Comparison of ENCODE assay signal across 35 cellular contexts in genomic region chr14:67646136-67646535, GRCh38. TPM values are rescaled to one million over a fixed set of nuclear protein-coding genes. Genes with fewer than 3 reads are reported as not detected.
"Had no signal": no experiment of that assay in that cellular context is flagged by ENCODE, and none has a peak within 500 bp of the region (broad histone marks: within the 10 kb centered on the region; RNA-seq: fewer than 3 reads in every experiment).

No MANE protein-coding gene starts in this region.

- H3K4me1 ChIP-seq: left lung, lower lobe of right lung, suprapubic skin, transverse colon had no signal

- H3K4me3 ChIP-seq: coronary artery, dorsolateral prefrontal cortex, left lung, lower lobe of right lung, suprapubic skin, transverse colon had no signal

- DNase-seq: activated CD4-positive, alpha-beta memory T cell treated with anti-CD3 and anti-CD28 coated beads for 36 hours; activated CD4-positive, alpha-beta T cell treated with anti-CD3 and anti-CD28 coated beads, Interleukin-2, amount 10 ng/mL, durations not matched to agents 24 days and 14 days; activated CD4-positive, CD25-positive, alpha-beta regulatory T cell treated with anti-CD3 and anti-CD28 coated beads, Interleukin-2, amount 50 U/mL, for 72 hours; activated CD8-positive, alpha-beta memory T cell treated with anti-CD3 and anti-CD28 coated beads, Interleukin-2, amount 50 U/mL, for 48 hours; activated gamma-delta T cell; activated naive CD4-positive, alpha-beta T cell treated with anti-CD3 and anti-CD28 coated beads, Interleukin-2, amount 10 ng/mL, durations not matched to agents 7 days and 5 days; activated T-cell treated with anti-CD3 and anti-CD28 coated beads, Interleukin-2, amount 50 U/mL, for 24 hours; amniotic stem cell; brain microvascular endothelial cell; dorsolateral prefrontal cortex; effector memory CD4-positive, alpha-beta T cell; erythroblast; head of caudate nucleus; hippocampal formation; left lung; lower lobe of right lung; mesenchymal stem cell; stimulated activated CD4-positive, alpha-beta T cell treated with anti-CD3 and anti-CD28 coated beads, Interleukin-15, amount 100 ng/mL, for 24 hours; stimulated activated CD4-positive, alpha-beta T cell treated with anti-CD3 and anti-CD28 coated beads, Interleukin-2, amount 100 ng/mL, for 24 hours; stimulated activated naive CD4-positive, alpha-beta T cell; SW 1271; T1000; transverse colon; WERI-Rb-1 had no signal

- H3K9me3 ChIP-seq: left lung, lower lobe of right lung, neutrophil, suprapubic skin, transverse colon had no signal

- FAIRE-seq: astrocyte, keratinocyte had no signal

- H3K27ac Mint-ChIP-seq: activated CD4-positive, alpha-beta memory T cell treated with anti-CD3 and anti-CD28 coated beads for 36 hours; activated CD4-positive, alpha-beta T cell treated with anti-CD3 and anti-CD28 coated beads, Interleukin-2, amount 10 ng/mL, durations not matched to agents 24 days and 14 days; activated naive CD4-positive, alpha-beta T cell treated with anti-CD3 and anti-CD28 coated beads, Interleukin-2, amount 10 ng/mL, durations not matched to agents 7 days and 5 days; activated T-cell treated with anti-CD3 and anti-CD28 coated beads, Interleukin-2, amount 50 U/mL, for 24 hours; natural killer cell treated with Interleukin-12 subunit alpha and Interleukin-12 subunit beta and Interleukin-15 and Interleukin-18, amount 100 ng/mL, for 72 hours; progenitor cell of endocrine pancreas; T-helper 1 cell treated with Interleukin-12 subunit alpha and Interleukin-12 subunit beta and Interleukin-4 antibody, amounts not matched to agents 30 μg/mL and 1 μg/mL, for 36 hours had no signal

- H3K4me3 Mint-ChIP-seq: activated CD4-positive, alpha-beta memory T cell treated with anti-CD3 and anti-CD28 coated beads for 36 hours; activated CD4-positive, alpha-beta T cell treated with anti-CD3 and anti-CD28 coated beads, Interleukin-2, amount 10 ng/mL, durations not matched to agents 24 days and 14 days; activated naive CD4-positive, alpha-beta T cell treated with anti-CD3 and anti-CD28 coated beads, Interleukin-2, amount 10 ng/mL, durations not matched to agents 7 days and 5 days; activated T-cell treated with anti-CD3 and anti-CD28 coated beads, Interleukin-2, amount 50 U/mL, for 24 hours; natural killer cell treated with Interleukin-12 subunit alpha and Interleukin-12 subunit beta and Interleukin-15 and Interleukin-18, amount 100 ng/mL, for 72 hours; T-helper 1 cell treated with Interleukin-12 subunit alpha and Interleukin-12 subunit beta and Interleukin-4 antibody, amounts not matched to agents 30 μg/mL and 1 μg/mL, for 36 hours had no signal

- ATAC-seq: left lung; lower lobe of right lung; natural killer cell treated with Interleukin-12 subunit alpha and Interleukin-12 subunit beta and Interleukin-15 and Interleukin-18, amount 100 ng/mL, for 72 hours had no signal

- H3K9me3 Mint-ChIP-seq: activated CD4-positive, alpha-beta memory T cell treated with anti-CD3 and anti-CD28 coated beads for 36 hours; activated CD4-positive, alpha-beta T cell treated with anti-CD3 and anti-CD28 coated beads, Interleukin-2, amount 10 ng/mL, durations not matched to agents 24 days and 14 days; activated naive CD4-positive, alpha-beta T cell treated with anti-CD3 and anti-CD28 coated beads, Interleukin-2, amount 10 ng/mL, durations not matched to agents 7 days and 5 days; activated T-cell treated with anti-CD3 and anti-CD28 coated beads, Interleukin-2, amount 50 U/mL, for 24 hours; natural killer cell treated with Interleukin-12 subunit alpha and Interleukin-12 subunit beta and Interleukin-15 and Interleukin-18, amount 100 ng/mL, for 72 hours; T-helper 1 cell treated with Interleukin-12 subunit alpha and Interleukin-12 subunit beta and Interleukin-4 antibody, amounts not matched to agents 30 μg/mL and 1 μg/mL, for 36 hours had no signal

- H3K27ac ChIP-seq: brain microvascular endothelial cell, coronary artery, left lung, lower lobe of right lung, neutrophil, suprapubic skin, transverse colon, WERI-Rb-1 had no signal

- H3K27me3 ChIP-seq: brain microvascular endothelial cell, dorsolateral prefrontal cortex, left lung, neutrophil, suprapubic skin, transverse colon had no signal

- H3K27me3 Mint-ChIP-seq: activated CD4-positive, alpha-beta memory T cell treated with anti-CD3 and anti-CD28 coated beads for 36 hours; activated CD4-positive, alpha-beta T cell treated with anti-CD3 and anti-CD28 coated beads, Interleukin-2, amount 10 ng/mL, durations not matched to agents 24 days and 14 days; activated naive CD4-positive, alpha-beta T cell treated with anti-CD3 and anti-CD28 coated beads, Interleukin-2, amount 10 ng/mL, durations not matched to agents 7 days and 5 days; activated T-cell treated with anti-CD3 and anti-CD28 coated beads, Interleukin-2, amount 50 U/mL, for 24 hours; natural killer cell treated with Interleukin-12 subunit alpha and Interleukin-12 subunit beta and Interleukin-15 and Interleukin-18, amount 100 ng/mL, for 72 hours; progenitor cell of endocrine pancreas had no signal

RNA-seq across cellular contexts. Expression of gene RDH12, which starts 55.5 kb away (rescaled TPM):
- total RNA-seq: activated CD4-positive, alpha-beta memory T cell treated with anti-CD3 and anti-CD28 coated beads for 36 hours; activated CD4-positive, alpha-beta T cell treated with anti-CD3 and anti-CD28 coated beads, Interleukin-2, amount 10 ng/mL, durations not matched to agents 24 days and 14 days; cardiac septum; mononuclear cell; natural killer cell treated with Interleukin-12 subunit alpha and Interleukin-12 subunit beta and Interleukin-15 and Interleukin-18, amount 100 ng/mL, for 72 hours; osteocyte had no signal
